ENCODE assay signal across 18 cellular contexts in the genomic region with DNA sequence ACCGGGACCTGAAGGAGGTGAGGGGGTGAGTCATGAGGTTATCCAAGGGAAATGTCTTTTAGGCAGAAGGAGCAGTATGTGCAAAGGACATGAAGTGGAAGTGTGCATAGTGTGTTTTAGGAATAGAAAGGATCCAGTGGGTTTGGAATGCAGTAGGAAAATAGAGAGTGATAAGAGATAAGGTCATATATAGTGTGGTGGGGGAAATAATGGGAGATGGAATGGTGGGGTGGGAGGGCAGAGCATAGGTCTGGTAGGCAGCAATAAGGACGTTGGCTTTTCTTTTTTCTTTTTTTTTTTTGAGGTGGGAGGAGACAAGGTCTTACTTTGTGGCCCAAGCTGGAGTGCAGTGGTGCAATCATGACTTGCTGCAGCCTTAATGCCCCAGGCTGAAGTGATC.
"Had no signal": no experiment of that assay in that cellular context is flagged by ENCODE, and none has a peak within 500 bp of the region (broad histone marks: within the 10 kb centered on the region; RNA-seq: fewer than 3 reads in every experiment).

No MANE protein-coding gene starts in this region.

- FAIRE-seq: endometrium, islet of Langerhans, urothelium cell line had no signal

- H3K4me1 Mint-ChIP-seq: naive thymus-derived CD4-positive, alpha-beta T cell had no signal

- H3K4me3 Mint-ChIP-seq: naive thymus-derived CD4-positive, alpha-beta T cell; type B pancreatic cell had no signal

- H3K27ac Mint-ChIP-seq: naive thymus-derived CD4-positive, alpha-beta T cell; type B pancreatic cell had no signal

- H3K4me3 ChIP-seq: esophagus muscularis mucosa, gastrocnemius medialis, heart right ventricle, smooth muscle cell, suprapubic skin, thyroid gland had no signal

- H3K4me1 ChIP-seq: esophagus muscularis mucosa, gastrocnemius medialis, thyroid gland had no signal

- H3K36me3 ChIP-seq: gastrocnemius medialis, thyroid gland had no signal

- DNase-seq: effector memory CD4-positive, alpha-beta T cell; gastrocnemius medialis; heart right ventricle; hypothalamus; mammary epithelial cell; naive thymus-derived CD4-positive, alpha-beta T cell; posterior cingulate gyrus; right cardiac atrium; stimulated activated CD4-positive, alpha-beta T cell treated with anti-CD3 and anti-CD28 coated beads, Interleukin-2, amount 100 ng/mL, for 48 hours; stimulated activated naive CD8-positive, alpha-beta T cell treated with anti-CD3 and anti-CD28 coated beads, Interleukin-15, Interleukin-2, amounts not matched to agents 100 U/mL and 50 U/mL, for 24 hours; thyroid gland had no signal

- H3K27ac ChIP-seq: esophagus muscularis mucosa, gastrocnemius medialis, heart right ventricle, suprapubic skin, thyroid gland had no signal

- H3K9me3 ChIP-seq: esophagus muscularis mucosa, gastrocnemius medialis, heart right ventricle, suprapubic skin, thyroid gland had no signal

- H3K27me3 Mint-ChIP-seq: type B pancreatic cell had no signal

- ATAC-seq: gastrocnemius medialis; heart right ventricle; naive thymus-derived CD4-positive, alpha-beta T cell; right cardiac atrium; stimulated activated naive CD8-positive, alpha-beta T cell treated with anti-CD3 and anti-CD28 coated beads, Interleukin-15, Interleukin-2, amounts not matched to agents 100 U/mL and 50 U/mL, for 24 hours had no signal

- H3K4me2 ChIP-seq: smooth muscle cell had no signal

- H3K27me3 ChIP-seq: esophagus muscularis mucosa, gastrocnemius medialis, heart right ventricle, suprapubic skin, thyroid gland had no signal
